9 cellular contexts compared by ENCODE assay signal in genomic region chr11:14414470-14415461, GRCh38. TPM values are rescaled to one million over a fixed set of nuclear protein-coding genes. Genes with fewer than 3 reads are reported as not detected.
DNase-seq lines count a peak whose midpoint lies in the region; ATAC-seq and TF ChIP-seq lines count a peak whose summit lies in the region.
"Had no signal": no experiment of that assay in that cellular context is flagged by ENCODE, and none has a peak within 500 bp of the region (broad histone marks: within the 10 kb centered on the region; RNA-seq: fewer than 3 reads in every experiment).

No MANE protein-coding gene starts in this region.

- peak; percentile 68 to 78 for DNase-seq in activated CD4-positive, alpha-beta T cell treated with anti-CD3 and anti-CD28 coated beads, Interleukin-2, amount 50 U/mL, for 48 hours
- DNase-seq in foreskin keratinocyte, result no peak
- DNase-seq in stimulated activated naive CD4-positive, alpha-beta T cell (lab: John Stamatoyannopoulos, UW), result peak in 4 of 6 experiments; percentile 7 to 30 (median 10)
- DNase-seq in AG08395 (ENCODE audit: low spot score), result no peak
- DNase-seq in testis, result no peak
- no peak for DNase-seq in iPS-NIHi7 (ENCODE audit: extremely low spot score)

- peak; percentile 21 for TF ChIP-seq CTCF in foreskin keratinocyte (conservative IDR thresholded peaks at IDR 0.05)
- TF ChIP-seq CTCF in testis (IDR thresholded peaks at IDR 0.05), result no peak

- 62 to 76% methylated on average over 6 to 7 of the region's 7 CpGs for WGBS in testis, 2 donors

- H3K4me1 ChIP-seq in foreskin keratinocyte (peaks cover 27% of the 10 kb centered on the region), testis (no peaks in the 10 kb centered on the region)
- H3K4me1 ChIP-seq: parathyroid adenoma had no signal

- no peak overlapping the region for H3K4me3 ChIP-seq in testis

- intact Hi-C loops in testis (cut with DNase I; ENCODE audit: low total_unique reads), result no loop called here

- H3K36me3 ChIP-seq in testis (ENCODE audit: low read depth, missing control alignments), result no peaks in the 10 kb centered on the region

- no peak for TF ChIP-seq POLR2A in testis (IDR thresholded peaks at IDR 0.05)

- no peaks in the 10 kb centered on the region for H3K9me3 ChIP-seq in testis

- H3K27me3 ChIP-seq in foreskin keratinocyte (no peaks in the 10 kb centered on the region), testis (no peaks in the 10 kb centered on the region)

- ATAC-seq in GM18861 (IDR thresholded peaks at IDR 0.05; ENCODE audit: unreplicated experiment) (peak; percentile 69), HG03196 (IDR thresholded peaks at IDR 0.05; ENCODE audit: unreplicated experiment) (peak; percentile 75), foreskin keratinocyte (peak; percentile 20)

- H3K27ac ChIP-seq in foreskin keratinocyte (no peak overlapping the region), testis (no peak overlapping the region)
- H3K27ac ChIP-seq: parathyroid adenoma had no signal

RNA-seq across cellular contexts. Expression of gene RRAS2, which starts 55.8 kb away (rescaled TPM):
- total RNA-seq in foreskin keratinocyte, result 106 and 111 TPM in 2 replicates
- polyA plus RNA-seq in foreskin keratinocyte, result 80.7 and 89.3 TPM in 2 replicates
- total RNA-seq in testis, result 10 to 100 TPM; 57.4 to 62.6 TPM
- polyA plus RNA-seq in testis (ENCODE audit: insufficient read depth, low read depth, low replicate concordance), result 37.3 TPM

Comparison
In these comparisons a context has a peak if more than half of its experiments do, and no peak if none do; other contexts are left out.
1. ATAC-seq: peak in every context shown above with its lines; median percentile 75 in HG03196; 69 in GM18861; 20 in foreskin keratinocyte.
2. DNase-seq: peak in activated CD4-positive, alpha-beta T cell treated with anti-CD3 and anti-CD28 coated beads, Interleukin-2, amount 50 U/mL, for 48 hours (2 of 2) and stimulated activated naive CD4-positive, alpha-beta T cell (4 of 6); none in foreskin keratinocyte (0 of 2), AG08395 (single experiment), testis (single experiment) and iPS-NIHi7 (single experiment).